In the genomic region with DNA sequence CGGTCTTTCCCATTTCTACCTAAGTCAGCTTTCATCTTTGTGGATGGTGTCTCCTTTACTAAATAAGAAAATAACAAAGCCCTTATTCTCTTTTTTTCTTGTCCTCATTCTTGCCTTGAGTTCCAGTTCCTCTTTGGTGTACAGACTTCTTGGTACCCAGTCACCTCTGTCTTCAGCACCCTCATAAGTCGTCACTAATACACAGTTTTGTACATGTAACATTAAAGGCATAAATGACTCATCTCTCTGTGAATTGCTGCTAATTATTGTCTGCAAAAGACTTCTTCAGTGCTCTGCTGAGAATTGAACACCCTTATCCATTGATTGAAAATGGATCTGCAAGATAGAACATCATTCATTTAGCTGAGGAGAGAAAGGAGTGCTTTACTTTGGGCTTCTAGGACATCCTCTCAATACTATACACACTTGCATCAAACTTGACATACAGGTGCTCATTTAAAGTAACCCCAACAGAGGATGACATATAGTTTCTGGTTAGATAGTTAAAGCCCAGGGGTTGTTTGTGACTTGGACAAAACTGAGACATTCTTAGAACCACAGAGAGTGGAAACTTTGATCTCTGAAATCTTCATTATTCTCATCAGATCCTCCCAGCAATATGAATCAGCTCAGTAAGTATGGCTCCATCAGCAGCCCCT, we compare ENCODE assay signal across 11 cellular contexts.
A peak's percentile ranks its signal among the peaks of the same experiment; 100 is the strongest.
DNase-seq lines count a peak whose midpoint lies in the region; ATAC-seq and TF ChIP-seq lines count a peak whose summit lies in the region.
"Had no signal": no experiment of that assay in that cellular context is flagged by ENCODE, and none has a peak within 500 bp of the region (broad histone marks: within the 10 kb centered on the region; RNA-seq: fewer than 3 reads in every experiment).

No MANE protein-coding gene starts in this region.

- TF ChIP-seq CTCF in neutrophil (IDR thresholded peaks at IDR 0.05), result no peak
- no peak for TF ChIP-seq CTCF in suprapubic skin (IDR thresholded peaks at IDR 0.05)
- TF ChIP-seq CTCF in right atrium auricular region (IDR thresholded peaks at IDR 0.05), result no peak

- no peak for TF ChIP-seq EP300 in suprapubic skin (IDR thresholded peaks at IDR 0.05)

- no peaks in the 10 kb centered on the region for H3K9me3 Mint-ChIP-seq in activated CD4-positive, alpha-beta T cell treated with anti-CD3 and anti-CD28 coated beads for 36 hours (ENCODE audit: low read depth)
- H3K9me3 Mint-ChIP-seq: IgD-negative memory B cell had no signal

- H3K27ac ChIP-seq in neutrophil (peak overlapping the region; percentile 69), suprapubic skin (no peak overlapping the region), right atrium auricular region (no peak overlapping the region)
- H3K27ac ChIP-seq: A549 had no signal

- no peak overlapping the region for H3K4me3 Mint-ChIP-seq in activated CD4-positive, alpha-beta T cell treated with anti-CD3 and anti-CD28 coated beads for 36 hours
- H3K4me3 Mint-ChIP-seq: IgD-negative memory B cell had no signal

- no peaks in the 10 kb centered on the region for H3K27me3 ChIP-seq in neutrophil
- no peaks in the 10 kb centered on the region for H3K27me3 ChIP-seq in suprapubic skin
- H3K27me3 ChIP-seq in right atrium auricular region, result no peaks in the 10 kb centered on the region

- peaks cover 72% of the 10 kb centered on the region for H3K4me1 Mint-ChIP-seq in activated CD4-positive, alpha-beta T cell treated with anti-CD3 and anti-CD28 coated beads for 36 hours

- peak overlapping the region; percentile 94 for H3K27ac Mint-ChIP-seq in activated CD4-positive, alpha-beta T cell treated with anti-CD3 and anti-CD28 coated beads for 36 hours

- no peaks in the 10 kb centered on the region for H3K27me3 Mint-ChIP-seq in activated CD4-positive, alpha-beta T cell treated with anti-CD3 and anti-CD28 coated beads for 36 hours
- H3K27me3 Mint-ChIP-seq: IgD-negative memory B cell had no signal

- CTCF ChIA-PET in activated CD4-positive, alpha-beta T cell treated with anti-CD3 and anti-CD28 coated beads for 36 hours (lab: Charles Lee), result interaction anchor here (0.7 to 1.3 kb wide), 4 partner anchors 11 to 172 kb away, joined by 4 to 5 read pairs (median 4); no protein-coding TSS in a partner anchor

- intact Hi-C loops in activated CD4-positive, alpha-beta T cell treated with anti-CD3 and anti-CD28 coated beads for 36 hours (cut with DNase I, micrococcal nuclease), result loop anchor here (1.0 to 10.0 kb wide), 7 partner anchors 11 to 1016 kb away; a partner anchor contains a TSS

- H3K4me1 ChIP-seq in neutrophil (ENCODE audit: control insufficient read depth in 1 of 2, insufficient read depth in 1 of 2, low read depth in 1 of 2, low read length in 1 of 2), result peaks cover 14 to 21% of the 10 kb centered on the region in 2 experiments
- H3K4me1 ChIP-seq in suprapubic skin, result peaks cover 4% of the 10 kb centered on the region
- H3K4me1 ChIP-seq in right atrium auricular region, result peaks cover 0 to 12% of the 10 kb centered on the region in 2 donors
- H3K4me1 ChIP-seq: A549 had no signal

- DNase-seq in activated CD4-positive, alpha-beta T cell treated with anti-CD3 and anti-CD28 coated beads for 36 hours, result no peak
- no peak for DNase-seq in activated CD4-positive, alpha-beta T cell treated with anti-CD3 and anti-CD28 coated beads for 4 hours
- DNase-seq in SK-N-DZ (ENCODE audit: low spot score) (no peak), suprapubic skin (ENCODE audit: low spot score in 2 of 2) (no peak), right atrium auricular region (ENCODE audit: low spot score) (no peak)
- DNase-seq: posterior cingulate gyrus had no signal

- 89% methylated on average over 2 of the region's 2 CpGs for WGBS in suprapubic skin

- POLR2A ChIA-PET in activated CD4-positive, alpha-beta T cell treated with anti-CD3 and anti-CD28 coated beads for 36 hours (lab: Charles Lee), result interaction anchor here (1.6 kb wide), 1 partner anchor 11 kb away, joined by 12 read pairs; no protein-coding TSS in a partner anchor

- no peak overlapping the region for H3K4me3 ChIP-seq in neutrophil (ENCODE audit: low read depth in 1 of 2, low read length in 1 of 2)
- no peak overlapping the region for H3K4me3 ChIP-seq in suprapubic skin
- no peak overlapping the region for H3K4me3 ChIP-seq in right atrium auricular region
- H3K4me3 ChIP-seq: A549 had no signal

- no peak for TF ChIP-seq POLR2A in suprapubic skin (IDR thresholded peaks at IDR 0.05)

- peaks cover 91% of the 10 kb centered on the region for H3K36me3 ChIP-seq in neutrophil
- H3K36me3 ChIP-seq in suprapubic skin, result peaks cover 65% of the 10 kb centered on the region
- H3K36me3 ChIP-seq in right atrium auricular region, result peaks cover 52% of the 10 kb centered on the region

- ATAC-seq in activated CD4-positive, alpha-beta T cell treated with anti-CD3 and anti-CD28 coated beads for 36 hours, result peak; percentile 88
- ATAC-seq in GM21717 (IDR thresholded peaks at IDR 0.05; ENCODE audit: unreplicated experiment) (peak; percentile 77), HG03432 (IDR thresholded peaks at IDR 0.05; ENCODE audit: unreplicated experiment) (peak; percentile 84)
- ATAC-seq: A549 had no signal

- peaks cover 74% of the 10 kb centered on the region for H3K36me3 Mint-ChIP-seq in activated CD4-positive, alpha-beta T cell treated with anti-CD3 and anti-CD28 coated beads for 36 hours (ENCODE audit: low read depth)

- H3K9me3 ChIP-seq in neutrophil (no peaks in the 10 kb centered on the region), suprapubic skin (no peaks in the 10 kb centered on the region), right atrium auricular region (no peaks in the 10 kb centered on the region)
- H3K9me3 ChIP-seq: A549 had no signal
